22 cellular contexts compared by ENCODE assay signal in the genomic region with DNA sequence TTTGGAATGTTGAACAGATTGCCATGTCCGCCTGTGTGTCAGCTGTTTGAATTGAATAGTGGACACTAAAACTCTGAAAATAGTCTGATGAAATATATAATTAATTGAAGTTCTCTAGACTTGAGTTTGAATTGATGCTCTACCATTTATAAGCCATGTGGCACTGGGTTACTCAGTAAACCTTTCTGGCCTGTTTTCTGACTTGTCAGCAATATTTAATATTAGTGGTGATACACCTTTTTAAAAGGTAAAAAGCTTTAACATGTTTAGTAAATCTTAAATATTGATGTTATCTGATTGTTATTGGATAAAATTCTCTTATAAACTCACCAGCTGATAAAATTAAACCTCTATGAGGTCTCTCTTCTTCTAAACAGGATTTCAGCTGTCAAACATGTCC.
"Had no signal": no experiment of that assay in that cellular context is flagged by ENCODE, and none has a peak within 500 bp of the region (broad histone marks: within the 10 kb centered on the region; RNA-seq: fewer than 3 reads in every experiment).

No MANE protein-coding gene starts in this region.

- H3K4me2 ChIP-seq: SK-N-SH had no signal

- H3K4me3 ChIP-seq: MG63 had no signal

- H3K9me3 ChIP-seq: MG63, SK-N-SH had no signal

- H3K36me3 ChIP-seq: MG63 had no signal

- H3K27ac ChIP-seq: RWPE1 had no signal

- ATAC-seq: Panc1, PC-3, T-cell had no signal

- H3K27me3 ChIP-seq: MG63 had no signal

- DNase-seq: Karpas-422; MG63; NCI-H1092 treated with DMSO at 0.1 percent for 48 hours; NCI-H1436; NCI-H187; NCI-H2029; NCI-H2081 treated with DMSO at 0.1 percent for 48 hours; NCI-H2171; NCI-H226; NCI-H446; NCI-H510A; NCI-H524 treated with DMSO at 0.1 percent for 48 hours; NCI-H69; NCI-H774; NK-92 treated with Interleukin-12 subunit alpha and Interleukin-12 subunit beta, amount 100 ng/mL, for 24 hours; PC-3; SHP77; SK-N-SH; SW 1271 had no signal

- H3K9ac ChIP-seq: SK-N-SH had no signal
